Comparison of ENCODE assay signal across 19 cellular contexts in the genomic region with DNA sequence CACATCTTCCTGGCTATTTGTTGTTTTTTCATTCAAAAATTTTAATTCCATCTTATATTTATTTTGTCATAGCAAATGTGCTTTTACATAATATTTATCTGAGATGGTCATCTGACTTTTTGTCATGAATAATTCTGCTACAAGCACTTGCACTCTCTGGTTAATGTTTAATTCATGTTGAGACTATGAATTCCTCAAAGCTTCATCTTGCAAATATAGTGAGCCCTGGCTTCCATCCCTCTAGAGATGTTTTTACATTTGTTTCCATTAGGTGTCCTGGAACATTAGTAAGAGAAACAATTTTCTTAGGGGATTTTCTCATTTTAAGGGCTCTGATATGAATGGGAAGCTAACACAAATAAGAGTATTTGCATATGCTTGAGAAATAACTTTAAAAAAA.
"Had no signal": no experiment of that assay in that cellular context is flagged by ENCODE, and none has a peak within 500 bp of the region (broad histone marks: within the 10 kb centered on the region; RNA-seq: fewer than 3 reads in every experiment).

No MANE protein-coding gene starts in this region.

- H3K4me3 Mint-ChIP-seq: activated CD4-positive, alpha-beta T cell treated with anti-CD3 and anti-CD28 coated beads for 36 hours; activated naive CD8-positive, alpha-beta T cell treated with anti-CD3 and anti-CD28 coated beads, Interleukin-2, amount 10 ng/mL, durations not matched to agents 7 days and 5 days; endodermal cell; naive thymus-derived CD4-positive, alpha-beta T cell; WTC11 had no signal

- DNase-seq: activated CD4-positive, alpha-beta T cell treated with anti-CD3 and anti-CD28 coated beads for 36 hours; activated CD4-positive, alpha-beta T cell treated with anti-CD3 and anti-CD28 coated beads, Interleukin-2, amount 50 U/mL, for 48 hours; activated naive CD4-positive, alpha-beta T cell treated with Interleukin-2 at 50 U/mL for 16 hours; activated naive CD8-positive, alpha-beta T cell treated with anti-CD3 and anti-CD28 coated beads, Interleukin-2, amount 10 ng/mL, durations not matched to agents 7 days and 5 days; activated T-cell treated with anti-CD3 and anti-CD28 coated beads for 4 hours; body of pancreas; dorsolateral prefrontal cortex; endodermal cell; foreskin melanocyte; mesendoderm; naive thymus-derived CD4-positive, alpha-beta T cell; stimulated activated CD4-positive, alpha-beta T cell treated with anti-CD3 and anti-CD28 coated beads, Interleukin-12 subunit alpha, Interleukin-12 subunit beta, amount 100 ng/mL, for 4 hours; stimulated activated CD4-positive, alpha-beta T cell treated with anti-CD3 and anti-CD28 coated beads, Interleukin-2, amount 100 ng/mL, for 24 hours; stimulated activated naive CD4-positive, alpha-beta T cell treated with Interleukin-2 at 50 U/mL for 16 hours; substantia nigra; SW 1271; T-helper 2 cell had no signal

- H3K9me3 Mint-ChIP-seq: activated naive CD8-positive, alpha-beta T cell treated with anti-CD3 and anti-CD28 coated beads, Interleukin-2, amount 10 ng/mL, durations not matched to agents 7 days and 5 days; activated T-helper 2 cell treated with anti-CD3 and anti-CD28 coated beads, Interferon-gamma antibody, Interleukin-2, Interleukin-4, amounts not matched to agents 10 μg/mL and 5 μg/mL and 100 μg/mL, durations not matched to agents 14 hours and 24 hours and 36 hours; endodermal cell; naive thymus-derived CD4-positive, alpha-beta T cell had no signal

- H3K27ac Mint-ChIP-seq: activated CD4-positive, alpha-beta T cell treated with anti-CD3 and anti-CD28 coated beads for 36 hours; activated naive CD8-positive, alpha-beta T cell treated with anti-CD3 and anti-CD28 coated beads, Interleukin-2, amount 10 ng/mL, durations not matched to agents 7 days and 5 days; activated T-helper 2 cell treated with anti-CD3 and anti-CD28 coated beads, Interferon-gamma antibody, Interleukin-2, Interleukin-4, amounts not matched to agents 10 μg/mL and 5 μg/mL and 100 μg/mL, durations not matched to agents 14 hours and 24 hours and 36 hours; endodermal cell; naive thymus-derived CD4-positive, alpha-beta T cell; WTC11 had no signal

- H3K4me1 Mint-ChIP-seq: activated CD4-positive, alpha-beta T cell treated with anti-CD3 and anti-CD28 coated beads for 36 hours; activated naive CD8-positive, alpha-beta T cell treated with anti-CD3 and anti-CD28 coated beads, Interleukin-2, amount 10 ng/mL, durations not matched to agents 7 days and 5 days; endodermal cell; naive thymus-derived CD4-positive, alpha-beta T cell; WTC11 had no signal

- ATAC-seq: activated CD4-positive, alpha-beta T cell treated with anti-CD3 and anti-CD28 coated beads for 36 hours; body of pancreas; naive thymus-derived CD4-positive, alpha-beta T cell; WTC11 had no signal

- H3K36me3 Mint-ChIP-seq: activated naive CD8-positive, alpha-beta T cell treated with anti-CD3 and anti-CD28 coated beads, Interleukin-2, amount 10 ng/mL, durations not matched to agents 7 days and 5 days; naive thymus-derived CD4-positive, alpha-beta T cell; WTC11 had no signal

- H3K27me3 Mint-ChIP-seq: activated naive CD8-positive, alpha-beta T cell treated with anti-CD3 and anti-CD28 coated beads, Interleukin-2, amount 10 ng/mL, durations not matched to agents 7 days and 5 days had no signal
